Comparison of ENCODE assay signal across 8 cellular contexts in the genomic region with DNA sequence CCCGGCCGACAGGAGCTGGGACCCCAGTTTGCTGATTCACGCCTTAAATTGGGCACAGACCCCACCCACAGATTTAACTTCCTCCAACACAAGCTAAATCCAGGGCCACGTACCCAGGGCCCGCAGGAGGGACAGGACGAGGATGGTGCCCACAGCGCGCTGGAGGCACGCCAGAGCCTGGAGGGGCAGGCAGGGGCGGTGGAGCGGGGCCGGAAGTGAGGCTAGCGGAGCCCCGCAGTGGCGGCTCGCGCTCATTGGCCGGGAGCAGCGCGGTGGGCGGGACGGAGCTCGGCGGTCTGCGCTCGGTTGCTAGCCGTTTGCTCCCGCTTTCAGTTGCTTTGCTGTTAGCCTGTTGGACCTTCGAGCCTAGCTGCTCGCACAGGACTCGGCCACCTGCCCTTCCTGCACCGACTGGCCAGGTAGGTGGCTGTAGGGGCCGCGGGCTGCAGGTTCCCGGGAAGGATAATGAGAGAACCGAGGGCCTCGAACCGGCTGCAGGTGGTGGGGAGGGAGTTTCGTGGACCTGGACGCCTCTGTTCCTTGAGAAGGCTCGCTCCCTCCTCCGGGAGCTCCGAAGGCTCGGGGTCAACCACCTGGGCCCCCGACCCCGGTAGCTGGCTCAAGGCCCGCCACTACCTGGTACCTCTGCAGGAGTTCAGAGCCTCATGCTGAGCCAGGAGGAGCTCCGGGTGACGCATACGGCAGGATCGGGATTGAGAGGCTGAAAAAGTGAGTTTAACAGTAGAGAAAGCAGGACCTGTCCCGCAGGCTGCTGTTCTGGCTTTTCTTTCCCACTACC. TPM values are rescaled to one million over a fixed set of nuclear protein-coding genes. Genes with fewer than 3 reads are reported as not detected.
DNase-seq lines count a peak whose midpoint lies in the region; ATAC-seq, FAIRE-seq and TF ChIP-seq lines count a peak whose summit lies in the region.

A gene (plus strand): TSS at position 332 of the 799 bp plus-strand sequence. CDS start 8,212 bp downstream, outside the sequence.

- H3K4me1 ChIP-seq in A549 (peaks cover 12% of the 10 kb centered on the region; the same call in 2 of the 3 replicates), breast epithelium (peaks cover 6 to 15% of the 10 kb centered on the region in 2 donors), small intestine (ENCODE audit: control insufficient read depth in 2 of 2, insufficient read depth in 1 of 2, low read depth in 1 of 2, low read length in 1 of 2) (peaks cover 0 to 2% of the 10 kb centered on the region in 2 donors)

- WGBS in A549 (ENCODE audit: missing lambda C conversion rate): 3% methylated on average over 21 of the region's 52 CpGs
- WGBS in small intestine, 3 donors: 0% methylated on average over 49 to 52 of the region's 52 CpGs

- no peak for TF ChIP-seq CTCF in A549 (IDR thresholded peaks at IDR 0.05)
- TF ChIP-seq CTCF in WERI-Rb-1 (IDR thresholded peaks at IDR 0.05; ENCODE audit: low read depth, low read length): no peak
- no peak for TF ChIP-seq CTCF in breast epithelium (IDR thresholded peaks at IDR 0.05)

- peak; percentile 99 to 100 for ATAC-seq in A549
- ATAC-seq in GM18858 (IDR thresholded peaks at IDR 0.05; ENCODE audit: unreplicated experiment): peak; percentile 79
- peak; percentile 76 for ATAC-seq in HG03095 (IDR thresholded peaks at IDR 0.05; ENCODE audit: unreplicated experiment)

- peak within 1 kb of the TSS; percentile 83 for H3K4me2 ChIP-seq in A549

- no peak for TF ChIP-seq EP300 in A549 (IDR thresholded peaks at IDR 0.05)

- POLR2A ChIA-PET in A549 (lab: Yijun Ruan, JAX): interaction anchor here (1.0 to 1.6 kb wide), 7 partner anchors 14 to 146 kb away, joined by 3 to 7 read pairs (median 4); a partner anchor contains a TSS

- peak within 1 kb of the TSS; percentile 87 for H3K4me3 ChIP-seq in A549
- H3K4me3 ChIP-seq in WERI-Rb-1 (ENCODE audit: low read depth, low read length): peak within 1 kb of the TSS; percentile 77
- H3K4me3 ChIP-seq in breast epithelium: peak within 1 kb of the TSS; percentile 78 to 89 (median 87)
- peak within 1 kb of the TSS; percentile 76 to 87 for H3K4me3 ChIP-seq in small intestine (ENCODE audit: low read depth in 1 of 2, low read length in 2 of 2)

- no peaks in the 10 kb centered on the region for H3K27me3 ChIP-seq in WERI-Rb-1 (ENCODE audit: insufficient read depth, low read depth, severe bottlenecking)
- H3K27me3 ChIP-seq in breast epithelium: no peaks in the 10 kb centered on the region
- no peaks in the 10 kb centered on the region for H3K27me3 ChIP-seq in small intestine (ENCODE audit: control insufficient read depth in 2 of 2, insufficient read depth in 2 of 2, low read length in 2 of 2)

- H3K9me3 ChIP-seq in A549 (no peaks in the 10 kb centered on the region), WERI-Rb-1 (ENCODE audit: severe bottlenecking) (no peaks in the 10 kb centered on the region), breast epithelium (no peaks in the 10 kb centered on the region), small intestine (ENCODE audit: control insufficient read depth, low read depth) (no peaks in the 10 kb centered on the region)

- TF ChIP-seq RAD21 in A549 (conservative IDR thresholded peaks at IDR 0.05 in 1 of 2, IDR thresholded peaks at IDR 0.05 in 1 of 2): no peak

- H3K27ac ChIP-seq in A549 (peak within 1 kb of the TSS; percentile 92 to 93), WERI-Rb-1 (peak within 1 kb of the TSS; percentile 93), breast epithelium (peak within 1 kb of the TSS; percentile 89 to 92), small intestine (ENCODE audit: low read depth in 1 of 2, low read length in 1 of 2) (peak within 1 kb of the TSS; percentile 93 to 95)

- TF ChIP-seq POLR2A in A549 (IDR thresholded peaks at IDR 0.05; ENCODE audit: low read length) (peak; percentile 84), breast epithelium (IDR thresholded peaks at IDR 0.05) (peak; percentile 49)

- DNase-seq in A549 (ENCODE audit: low read depth in 1 of 2, low spot score in 1 of 2): peak; percentile 61 to 82
- DNase-seq in NCI-H2227 treated with DMSO at 0.1 percent for 48 hours (lab: John Stamatoyannopoulos, UW): peak; percentile 67
- DNase-seq in WERI-Rb-1: peak; percentile 91
- DNase-seq in breast epithelium (ENCODE audit: low spot score in 2 of 2): peak; percentile 84 to 91
- peak; percentile 99 for DNase-seq in iPS-NIHi11 (ENCODE audit: low spot score)
- DNase-seq in small intestine: peak; percentile 87

- FAIRE-seq in A549 (lab: Jason Lieb, UNC): no peak
- FAIRE-seq in small intestine (lab: Jason Lieb, UNC): no peak

- CTCF ChIA-PET in A549 (lab: Yijun Ruan, JAX): interaction anchor here (0.8 to 3.0 kb wide), 5 partner anchors 11 to 141 kb away, joined by 3 to 18 read pairs (median 4); no protein-coding TSS in a partner anchor

- H3K36me3 ChIP-seq in WERI-Rb-1: peaks cover 11% of the 10 kb centered on the region
- H3K36me3 ChIP-seq in breast epithelium: no peaks in the 10 kb centered on the region
- H3K36me3 ChIP-seq in small intestine (ENCODE audit: control insufficient read depth in 2 of 2, insufficient read depth in 2 of 2, low read length in 2 of 2): no peaks in the 10 kb centered on the region

- intact Hi-C loops in breast epithelium (cut with DNase I; ENCODE audit: low total_unique reads): no loop called here

TF ChIP-seq in A549, 52 proteins besides CTCF, POLR2A, EP300 and RAD21 (continues in another document):
- TF ChIP-seq, protein P1, sequence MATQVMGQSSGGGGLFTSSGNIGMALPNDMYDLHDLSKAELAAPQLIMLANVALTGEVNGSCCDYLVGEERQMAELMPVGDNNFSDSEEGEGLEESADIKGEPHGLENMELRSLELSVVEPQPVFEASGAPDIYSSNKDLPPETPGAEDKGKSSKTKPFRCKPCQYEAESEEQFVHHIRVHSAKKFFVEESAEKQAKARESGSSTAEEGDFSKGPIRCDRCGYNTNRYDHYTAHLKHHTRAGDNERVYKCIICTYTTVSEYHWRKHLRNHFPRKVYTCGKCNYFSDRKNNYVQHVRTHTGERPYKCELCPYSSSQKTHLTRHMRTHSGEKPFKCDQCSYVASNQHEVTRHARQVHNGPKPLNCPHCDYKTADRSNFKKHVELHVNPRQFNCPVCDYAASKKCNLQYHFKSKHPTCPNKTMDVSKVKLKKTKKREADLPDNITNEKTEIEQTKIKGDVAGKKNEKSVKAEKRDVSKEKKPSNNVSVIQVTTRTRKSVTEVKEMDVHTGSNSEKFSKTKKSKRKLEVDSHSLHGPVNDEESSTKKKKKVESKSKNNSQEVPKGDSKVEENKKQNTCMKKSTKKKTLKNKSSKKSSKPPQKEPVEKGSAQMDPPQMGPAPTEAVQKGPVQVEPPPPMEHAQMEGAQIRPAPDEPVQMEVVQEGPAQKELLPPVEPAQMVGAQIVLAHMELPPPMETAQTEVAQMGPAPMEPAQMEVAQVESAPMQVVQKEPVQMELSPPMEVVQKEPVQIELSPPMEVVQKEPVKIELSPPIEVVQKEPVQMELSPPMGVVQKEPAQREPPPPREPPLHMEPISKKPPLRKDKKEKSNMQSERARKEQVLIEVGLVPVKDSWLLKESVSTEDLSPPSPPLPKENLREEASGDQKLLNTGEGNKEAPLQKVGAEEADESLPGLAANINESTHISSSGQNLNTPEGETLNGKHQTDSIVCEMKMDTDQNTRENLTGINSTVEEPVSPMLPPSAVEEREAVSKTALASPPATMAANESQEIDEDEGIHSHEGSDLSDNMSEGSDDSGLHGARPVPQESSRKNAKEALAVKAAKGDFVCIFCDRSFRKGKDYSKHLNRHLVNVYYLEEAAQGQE (IDR thresholded peaks at IDR 0.05): no peak
- no peak for TF ChIP-seq ZFP36 (IDR thresholded peaks at IDR 0.05; ENCODE audit: borderline replicate concordance, partially characterized antibody)
- TF ChIP-seq JUN (IDR thresholded peaks at IDR 0.05): peak in 1 of 2 experiments; percentile 70; a peak in 2 of 5 replicates
- TF ChIP-seq HDAC2 (IDR thresholded peaks at IDR 0.05): no peak
- no peak for TF ChIP-seq NR3C1 (IDR thresholded peaks at IDR 0.05)
- no peak for TF ChIP-seq CEBPB (IDR thresholded peaks at IDR 0.05)
- TF ChIP-seq, protein P2, sequence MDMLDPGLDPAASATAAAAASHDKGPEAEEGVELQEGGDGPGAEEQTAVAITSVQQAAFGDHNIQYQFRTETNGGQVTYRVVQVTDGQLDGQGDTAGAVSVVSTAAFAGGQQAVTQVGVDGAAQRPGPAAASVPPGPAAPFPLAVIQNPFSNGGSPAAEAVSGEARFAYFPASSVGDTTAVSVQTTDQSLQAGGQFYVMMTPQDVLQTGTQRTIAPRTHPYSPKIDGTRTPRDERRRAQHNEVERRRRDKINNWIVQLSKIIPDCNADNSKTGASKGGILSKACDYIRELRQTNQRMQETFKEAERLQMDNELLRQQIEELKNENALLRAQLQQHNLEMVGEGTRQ (IDR thresholded peaks at IDR 0.05): no peak
- TF ChIP-seq RFX5 (IDR thresholded peaks at IDR 0.05): no peak
- TF ChIP-seq, protein P3, sequence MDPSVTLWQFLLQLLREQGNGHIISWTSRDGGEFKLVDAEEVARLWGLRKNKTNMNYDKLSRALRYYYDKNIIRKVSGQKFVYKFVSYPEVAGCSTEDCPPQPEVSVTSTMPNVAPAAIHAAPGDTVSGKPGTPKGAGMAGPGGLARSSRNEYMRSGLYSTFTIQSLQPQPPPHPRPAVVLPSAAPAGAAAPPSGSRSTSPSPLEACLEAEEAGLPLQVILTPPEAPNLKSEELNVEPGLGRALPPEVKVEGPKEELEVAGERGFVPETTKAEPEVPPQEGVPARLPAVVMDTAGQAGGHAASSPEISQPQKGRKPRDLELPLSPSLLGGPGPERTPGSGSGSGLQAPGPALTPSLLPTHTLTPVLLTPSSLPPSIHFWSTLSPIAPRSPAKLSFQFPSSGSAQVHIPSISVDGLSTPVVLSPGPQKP (IDR thresholded peaks at IDR 0.05; ENCODE audit: low read depth, low read length): no peak
- TF ChIP-seq, protein P4, sequence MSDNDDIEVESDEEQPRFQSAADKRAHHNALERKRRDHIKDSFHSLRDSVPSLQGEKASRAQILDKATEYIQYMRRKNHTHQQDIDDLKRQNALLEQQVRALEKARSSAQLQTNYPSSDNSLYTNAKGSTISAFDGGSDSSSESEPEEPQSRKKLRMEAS (IDR thresholded peaks at IDR 0.05): peak; percentile 70
- TF ChIP-seq HOXB13 (CRISPR knock-in tag; IDR thresholded peaks at IDR 0.05; ENCODE audit: low read depth): no peak
- no peak for TF ChIP-seq MYC (IDR thresholded peaks at IDR 0.05; ENCODE audit: borderline replicate concordance, low read length)
- TF ChIP-seq GATA3 (IDR thresholded peaks at IDR 0.05; ENCODE audit: borderline replicate concordance): no peak
- TF ChIP-seq CBX8 (IDR thresholded peaks at IDR 0.05): no peak
- TF ChIP-seq TP53 (CRISPR knock-in tag; IDR thresholded peaks at IDR 0.05): no peak

RNA-seq across cellular contexts. Expression of the gene that starts here (rescaled TPM):
- polyA plus RNA-seq in A549 (2011; rRNA removed) (2.5 and 3.6 TPM in 2 replicates), A549 (2017; fragmentation: RNase III; extraction: RNeasy Plus Mini Kit Qiagen cat#74134 plus additional on column Dnase treatment) (3.3 to 4.5 TPM (median 4.5 TPM) in 3 replicates), small intestine (1 to 10 TPM; 2.2 to 4.9 (median 2.4) TPM)
- 3.1 and 3.3 TPM in 2 replicates for polyA plus RNA-seq in A549 (2012; cell fraction: cytosol; rRNA removed)
- 3.5 and 4.4 TPM in 2 replicates for polyA plus RNA-seq in A549 (2012; cell fraction: nucleus; rRNA removed)
- 13.4 and 15.0 TPM in 2 replicates for polyA minus RNA-seq in A549 (2011; rRNA and poly(A)+ RNA removed)
- 10 to 100 TPM in 2 of 3 donors, 1 to 10 TPM in 1; 4.0 to 12.3 (median 10.8) TPM for total RNA-seq in breast epithelium

Comparison
In these comparisons a context has a peak if more than half of its experiments do, and no peak if none do; other contexts are left out.
1. Peak in every context shown above with its lines: DNase-seq, ATAC-seq, H3K4me3 ChIP-seq and H3K27ac ChIP-seq.